ENCODE assay signal across 8 cellular contexts in genomic region chr17:38874505-38875419, GRCh38. TPM values are rescaled to one million over a fixed set of nuclear protein-coding genes. Genes with fewer than 3 reads are reported as not detected.
DNase-seq lines count a peak whose midpoint lies in the region; ATAC-seq, FAIRE-seq and TF ChIP-seq lines count a peak whose summit lies in the region.
"Had no signal": no experiment of that assay in that cellular context is flagged by ENCODE, and none has a peak within 500 bp of the region (broad histone marks: within the 10 kb centered on the region; RNA-seq: fewer than 3 reads in every experiment).

No MANE protein-coding gene starts in this region.

- peak overlapping the region; percentile 40 for H3K27ac Mint-ChIP-seq in activated T-helper 1 cell treated with anti-CD3 and anti-CD28 coated beads, Interleukin-12 subunit alpha, Interleukin-12 subunit beta, Interleukin-2, Interleukin-4 antibody, amounts not matched to agents 30 ng/mL and 10 ng/mL and 1 ng/mL, durations not matched to agents 14 hours and 24 hours and 36 hours
- peak overlapping the region; percentile 86 for H3K27ac Mint-ChIP-seq in stimulated activated naive B cell treated with anti-CD40 and anti-IgM and Interleukin-4, amounts not matched to agents 10 μg/mL and 1 μg/mL and 100 μg/mL, for 72 hours

- H3K4me3 Mint-ChIP-seq in activated T-helper 1 cell treated with anti-CD3 and anti-CD28 coated beads, Interleukin-12 subunit alpha, Interleukin-12 subunit beta, Interleukin-2, Interleukin-4 antibody, amounts not matched to agents 30 ng/mL and 10 ng/mL and 1 ng/mL, durations not matched to agents 14 hours and 24 hours and 36 hours = no peak overlapping the region
- peak overlapping the region in 1 of 2 donors; percentile 19 for H3K4me3 Mint-ChIP-seq in stimulated activated naive B cell treated with anti-CD40 and anti-IgM and Interleukin-4, amounts not matched to agents 10 μg/mL and 1 μg/mL and 100 μg/mL, for 72 hours

- POLR2A ChIA-PET in HEK293 (lab: Yijun Ruan, JAX) = no interaction called here

- H3K36me3 ChIP-seq in HEK293 (ENCODE audit: control insufficient read depth in 2 of 2, insufficient read depth in 1 of 2, low read length in 2 of 2) (peaks cover 4 to 15% of the 10 kb centered on the region in 2 experiments; a peak in 2 of 3 replicates), kidney (ENCODE audit: control insufficient read depth in 1 of 2, insufficient read depth in 2 of 2, low read length in 2 of 2) (peaks cover 6 to 10% of the 10 kb centered on the region in 2 donors)

- peaks cover 24% of the 10 kb centered on the region for H3K36me3 Mint-ChIP-seq in activated T-helper 1 cell treated with anti-CD3 and anti-CD28 coated beads, Interleukin-12 subunit alpha, Interleukin-12 subunit beta, Interleukin-2, Interleukin-4 antibody, amounts not matched to agents 30 ng/mL and 10 ng/mL and 1 ng/mL, durations not matched to agents 14 hours and 24 hours and 36 hours (ENCODE audit: low read depth)
- H3K36me3 Mint-ChIP-seq in stimulated activated naive B cell treated with anti-CD40 and anti-IgM and Interleukin-4, amounts not matched to agents 10 μg/mL and 1 μg/mL and 100 μg/mL, for 72 hours = peaks cover 34 to 48% of the 10 kb centered on the region in 2 donors

- no peaks in the 10 kb centered on the region for H3K27me3 Mint-ChIP-seq in activated T-helper 1 cell treated with anti-CD3 and anti-CD28 coated beads, Interleukin-12 subunit alpha, Interleukin-12 subunit beta, Interleukin-2, Interleukin-4 antibody, amounts not matched to agents 30 ng/mL and 10 ng/mL and 1 ng/mL, durations not matched to agents 14 hours and 24 hours and 36 hours (ENCODE audit: insufficient read depth)
- no peaks in the 10 kb centered on the region for H3K27me3 Mint-ChIP-seq in stimulated activated naive B cell treated with anti-CD40 and anti-IgM and Interleukin-4, amounts not matched to agents 10 μg/mL and 1 μg/mL and 100 μg/mL, for 72 hours

- TF ChIP-seq POLR2A in lower leg skin (IDR thresholded peaks at IDR 0.05) = no peak

- 29 to 52% methylated on average over 11 of the region's 11 CpGs for WGBS in lower leg skin, 2 donors

- H3K4me1 Mint-ChIP-seq in activated T-helper 1 cell treated with anti-CD3 and anti-CD28 coated beads, Interleukin-12 subunit alpha, Interleukin-12 subunit beta, Interleukin-2, Interleukin-4 antibody, amounts not matched to agents 30 ng/mL and 10 ng/mL and 1 ng/mL, durations not matched to agents 14 hours and 24 hours and 36 hours (ENCODE audit: low read depth) = peaks cover 68% of the 10 kb centered on the region
- H3K4me1 Mint-ChIP-seq in stimulated activated naive B cell treated with anti-CD40 and anti-IgM and Interleukin-4, amounts not matched to agents 10 μg/mL and 1 μg/mL and 100 μg/mL, for 72 hours = peaks cover 65 to 77% of the 10 kb centered on the region in 2 donors

- ATAC-seq in left ventricle myocardium superior (peak; percentile 3), HG03460 (IDR thresholded peaks at IDR 0.05; ENCODE audit: unreplicated experiment) (no peak)
- ATAC-seq in stimulated activated naive B cell treated with anti-CD40 and anti-IgM and Interleukin-4, amounts not matched to agents 10 μg/mL and 1 μg/mL and 100 μg/mL, for 72 hours (replicated peaks) = no peak

- H3K4me3 ChIP-seq in HEK293 (ENCODE audit: low read depth, low read length) = no peak overlapping the region
- no peak overlapping the region for H3K4me3 ChIP-seq in lower leg skin (ENCODE audit: low read depth, poor library complexity, severe bottlenecking)
- H3K4me3 ChIP-seq in kidney (ENCODE audit: low read length in 2 of 2) = peak overlapping the region in 1 of 2 donors; percentile 18

- intact Hi-C loops in activated T-helper 1 cell treated with anti-CD3 and anti-CD28 coated beads, Interleukin-12 subunit alpha, Interleukin-12 subunit beta, Interleukin-2, Interleukin-4 antibody, amounts not matched to agents 30 ng/mL and 10 ng/mL and 1 ng/mL, durations not matched to agents 14 hours and 24 hours and 36 hours (cut with micrococcal nuclease) = loop anchor here (5.0 to 10.0 kb wide), 3 partner anchors 68 to 530 kb away; partner anchors contain the start of genes FBXL20 and FBXO47
- intact Hi-C loops in left ventricle myocardium superior (cut with micrococcal nuclease) (no loop called here), lower leg skin (cut with DNase I; ENCODE audit: low total_unique reads) (no loop called here), kidney (cut with DNase I) (no loop called here)

- no peaks in the 10 kb centered on the region for H3K9me3 Mint-ChIP-seq in activated T-helper 1 cell treated with anti-CD3 and anti-CD28 coated beads, Interleukin-12 subunit alpha, Interleukin-12 subunit beta, Interleukin-2, Interleukin-4 antibody, amounts not matched to agents 30 ng/mL and 10 ng/mL and 1 ng/mL, durations not matched to agents 14 hours and 24 hours and 36 hours
- no peaks in the 10 kb centered on the region for H3K9me3 Mint-ChIP-seq in stimulated activated naive B cell treated with anti-CD40 and anti-IgM and Interleukin-4, amounts not matched to agents 10 μg/mL and 1 μg/mL and 100 μg/mL, for 72 hours

- no peak for DNase-seq in activated T-helper 1 cell treated with anti-CD3 and anti-CD28 coated beads, Interleukin-12 subunit alpha, Interleukin-12 subunit beta, Interleukin-2, Interleukin-4 antibody, amounts not matched to agents 30 ng/mL and 10 ng/mL and 1 ng/mL, durations not matched to agents 14 hours and 24 hours and 36 hours (ENCODE audit: low spot score)
- DNase-seq in left ventricle myocardium superior = peak; percentile 61
- DNase-seq in stimulated activated naive B cell treated with anti-CD40 and anti-IgM and Interleukin-4, amounts not matched to agents 10 μg/mL and 1 μg/mL and 100 μg/mL, for 72 hours = no peak
- DNase-seq in lower leg skin (ENCODE audit: low spot score in 2 of 2) = no peak
- no peak for DNase-seq in kidney

- CTCF ChIA-PET in HEK293 (lab: Yijun Ruan, JAX) = interaction anchor here (0.8 to 5.8 kb wide), 5 partner anchors 23 to 300 kb away, joined by 3 to 24 read pairs (median 3); no protein-coding TSS in a partner anchor

- TF ChIP-seq CTCF in HEK293 (tag by site-specific recombination; IDR thresholded peaks at IDR 0.05) (no peak), lower leg skin (IDR thresholded peaks at IDR 0.05) (no peak), kidney (IDR thresholded peaks at IDR 0.05; ENCODE audit: borderline replicate concordance, extremely low read depth, insufficient read depth) (no peak)

- H3K9ac ChIP-seq in kidney (ENCODE audit: low read length in 2 of 2) = no peak overlapping the region

- H3K9me3 ChIP-seq in HEK293 (ENCODE audit: control insufficient read depth, insufficient read depth, low read depth, low read length) (no peaks in the 10 kb centered on the region), kidney (ENCODE audit: control insufficient read depth in 1 of 2, low read length in 2 of 2) (no peaks in the 10 kb centered on the region)

- no peak for FAIRE-seq in kidney (lab: Jason Lieb, UNC)
- FAIRE-seq: bronchial epithelial cell had no signal

- H3K27ac ChIP-seq in HEK293 (ENCODE audit: extremely low read depth, low read depth, low read length) (no peak overlapping the region), kidney (ENCODE audit: low read depth in 2 of 2, low read length in 2 of 2) (peak overlapping the region in 1 of 2 donors; percentile 45)

- H3K4me1 ChIP-seq in HEK293 (ENCODE audit: control insufficient read depth, insufficient read depth, low read length) (peaks cover 18% of the 10 kb centered on the region), kidney (ENCODE audit: control insufficient read depth in 1 of 2, insufficient read depth in 1 of 2, low read depth in 1 of 2, low read length in 2 of 2) (peaks cover 53 to 59% of the 10 kb centered on the region in 2 donors)

TF ChIP-seq in HEK293, 187 proteins besides CTCF, POLR2A, EP300 and RAD21 (continues in another document):
- TF ChIP-seq SP3 (tag by site-specific recombination; IDR thresholded peaks at IDR 0.05) = no peak
- peak; percentile 48 for TF ChIP-seq GLIS1 (tag by site-specific recombination; IDR thresholded peaks at IDR 0.05)
- no peak for TF ChIP-seq ZNF274 (IDR thresholded peaks at IDR 0.05; ENCODE audit: low read length)
- TF ChIP-seq ZNF274 (tag by site-specific recombination; IDR thresholded peaks at IDR 0.05; ENCODE audit: borderline replicate concordance) = no peak
- TF ChIP-seq ZFP37 (tag by site-specific recombination; IDR thresholded peaks at IDR 0.05) = no peak
- 0 out of 2 replicates have a peak, but pooled peaks have one; percentile 40 for TF ChIP-seq ZBTB48 (tag by site-specific recombination; IDR thresholded peaks at IDR 0.05)
- no peak for TF ChIP-seq YY1 (tag by site-specific recombination; IDR thresholded peaks at IDR 0.05)
- no peak for TF ChIP-seq ZNF10 (tag by site-specific recombination; IDR thresholded peaks at IDR 0.05)
- TF ChIP-seq ZBTB20 (tag by site-specific recombination; IDR thresholded peaks at IDR 0.05) = peak; percentile 26; the same call in 1 of the 2 replicates

RNA-seq across cellular contexts. Expression of gene LASP1, which starts 4.9 kb away (rescaled TPM):
- total RNA-seq in activated T-helper 1 cell treated with anti-CD3 and anti-CD28 coated beads, Interleukin-12 subunit alpha, Interleukin-12 subunit beta, Interleukin-2, Interleukin-4 antibody, amounts not matched to agents 30 ng/mL and 10 ng/mL and 1 ng/mL, durations not matched to agents 14 hours and 24 hours and 36 hours = 133 and 135 TPM in 2 replicates
- total RNA-seq in left ventricle myocardium superior (28.4 TPM), lower leg skin (10 to 100 TPM; 51.8 to 76.2 (median 63.9) TPM), kidney (138 TPM)
- 62.5 TPM for polyA plus RNA-seq in kidney (ENCODE audit: insufficient read depth, low read depth, low replicate concordance)

RNA-seq across cellular contexts. Expression of gene RPL23, which starts 21.2 kb away (rescaled TPM):
- 1,847 and 1,871 TPM in 2 replicates for total RNA-seq in activated T-helper 1 cell treated with anti-CD3 and anti-CD28 coated beads, Interleukin-12 subunit alpha, Interleukin-12 subunit beta, Interleukin-2, Interleukin-4 antibody, amounts not matched to agents 30 ng/mL and 10 ng/mL and 1 ng/mL, durations not matched to agents 14 hours and 24 hours and 36 hours
- total RNA-seq in left ventricle myocardium superior = 799 TPM
- total RNA-seq in lower leg skin = 1,000 to 10,000 TPM; 1,475 to 2,290 (median 1,639) TPM
- total RNA-seq in kidney = 1,183 TPM
- polyA plus RNA-seq in kidney (ENCODE audit: insufficient read depth, low read depth, low replicate concordance) = 2,399 TPM

RNA-seq across cellular contexts. Expression of gene CWC25, which starts 49.6 kb away (rescaled TPM):
- 28.6 and 30.4 TPM in 2 replicates for total RNA-seq in activated T-helper 1 cell treated with anti-CD3 and anti-CD28 coated beads, Interleukin-12 subunit alpha, Interleukin-12 subunit beta, Interleukin-2, Interleukin-4 antibody, amounts not matched to agents 30 ng/mL and 10 ng/mL and 1 ng/mL, durations not matched to agents 14 hours and 24 hours and 36 hours
- total RNA-seq in left ventricle myocardium superior (10.0 TPM), lower leg skin (10 to 100 TPM; 24.2 to 49.8 (median 33.3) TPM), kidney (25.7 TPM)
- polyA plus RNA-seq in kidney (ENCODE audit: insufficient read depth, low read depth, low replicate concordance) = 12.9 TPM
